Comparison of ENCODE assay signal across 10 cellular contexts in genomic region chr2:150610670-150611279, GRCh38.
A peak's percentile ranks its signal among the peaks of the same experiment; 100 is the strongest.
DNase-seq lines count a peak whose midpoint lies in the region; ATAC-seq, FAIRE-seq and TF ChIP-seq lines count a peak whose summit lies in the region.
"Had no signal": no experiment of that assay in that cellular context is flagged by ENCODE, and none has a peak within 500 bp of the region (broad histone marks: within the 10 kb centered on the region; RNA-seq: fewer than 3 reads in every experiment).

No MANE protein-coding gene starts in this region.

- H3K27me3 ChIP-seq in right atrium auricular region (no peaks in the 10 kb centered on the region), spleen (replicated peaks in 1 of 7) (no peaks in the 10 kb centered on the region)
- H3K27me3 ChIP-seq: neutrophil had no signal

- H3K4me1 ChIP-seq in right atrium auricular region (no peaks in the 10 kb centered on the region), spleen (no peaks in the 10 kb centered on the region)

- intact Hi-C loops in spleen (cut with DNase I; ENCODE audit: low total_unique reads) = no loop called here

- ATAC-seq in HG02981 (IDR thresholded peaks at IDR 0.05; ENCODE audit: unreplicated experiment) = no peak
- ATAC-seq in GM21381 (IDR thresholded peaks at IDR 0.05; ENCODE audit: unreplicated experiment) = no peak

- H3K4me3 ChIP-seq in GM12865 (ENCODE audit: low read depth, low read length) (no peak overlapping the region), right atrium auricular region (no peak overlapping the region), spleen (no peak overlapping the region)

- H3K36me3 ChIP-seq in right atrium auricular region (no peaks in the 10 kb centered on the region), spleen (no peaks in the 10 kb centered on the region)
- H3K36me3 ChIP-seq: neutrophil had no signal

- H3K36me3 Mint-ChIP-seq in HFFc6 (ENCODE audit: low read depth) = peaks cover 7% of the 10 kb centered on the region

- 69 to 85% (median 76%) methylated on average over 6 of the region's 6 CpGs for WGBS in spleen, 5 donors

- H3K27ac ChIP-seq in right atrium auricular region (no peak overlapping the region), spleen (no peak overlapping the region)
- H3K27ac ChIP-seq: neutrophil had no signal

- peak; percentile 34 for DNase-seq in GM12865 (ENCODE audit: low read depth)
- peak; percentile 72 for DNase-seq in HFFc6
- peak; percentile 33 for DNase-seq in RCC 7860 (ENCODE audit: low spot score)
- DNase-seq in right atrium auricular region (ENCODE audit: low spot score) = no peak
- DNase-seq in spleen = no peak
- DNase-seq in stimulated activated CD4-positive, alpha-beta T cell treated with anti-CD3 and anti-CD28 coated beads, Interleukin-4, amount 100 ng/mL, for 1 hour = no peak

- peaks cover 70% of the 10 kb centered on the region for H3K4me1 Mint-ChIP-seq in HFFc6 (ENCODE audit: low read depth)

- H3K9me3 ChIP-seq in right atrium auricular region (no peaks in the 10 kb centered on the region), spleen (no peaks in the 10 kb centered on the region)
- H3K9me3 ChIP-seq: neutrophil had no signal

- H3K9me3 Mint-ChIP-seq in HFFc6 = no peaks in the 10 kb centered on the region
- H3K9me3 Mint-ChIP-seq: T-helper 1 cell treated with Interleukin-12 subunit alpha and Interleukin-12 subunit beta and Interleukin-4 antibody, amounts not matched to agents 30 μg/mL and 1 μg/mL, for 36 hours had no signal

- no peaks in the 10 kb centered on the region; the same call in 1 of the 2 replicates for H3K27me3 Mint-ChIP-seq in HFFc6 (ENCODE audit: insufficient read depth)

- TF ChIP-seq POLR2A in spleen (IDR thresholded peaks at IDR 0.05) = no peak

- H3K4me3 Mint-ChIP-seq in HFFc6 = peak overlapping the region; percentile 69
- H3K4me3 Mint-ChIP-seq: T-helper 1 cell treated with Interleukin-12 subunit alpha and Interleukin-12 subunit beta and Interleukin-4 antibody, amounts not matched to agents 30 μg/mL and 1 μg/mL, for 36 hours had no signal

- peak overlapping the region; percentile 73 for H3K27ac Mint-ChIP-seq in HFFc6
- H3K27ac Mint-ChIP-seq: T-helper 1 cell treated with Interleukin-12 subunit alpha and Interleukin-12 subunit beta and Interleukin-4 antibody, amounts not matched to agents 30 μg/mL and 1 μg/mL, for 36 hours had no signal

- no peak for FAIRE-seq in RCC 7860 (lab: Jason Lieb, UNC)

- TF ChIP-seq CTCF in GM12865 (IDR thresholded peaks at IDR 0.05; ENCODE audit: insufficient read depth, low read depth, low read length, missing control alignments) = peak; percentile 37
- peak; percentile 88 for TF ChIP-seq CTCF in HFFc6 (IDR thresholded peaks at IDR 0.05)
- TF ChIP-seq CTCF in right atrium auricular region (IDR thresholded peaks at IDR 0.05) = peak; percentile 12 to 63
- TF ChIP-seq CTCF in spleen (IDR thresholded peaks at IDR 0.05 in 8 of 11, conservative IDR thresholded peaks at IDR 0.05 in 3 of 11) = peak in 1 of 11 experiments; percentile 17

Comparison
In these comparisons a context has a peak if more than half of its experiments do, and no peak if none do; other contexts are left out.
1. DNase-seq: peak in GM12865 (single experiment), HFFc6 (single experiment) and RCC 7860 (single experiment); none in right atrium auricular region (single experiment), spleen (single experiment) and stimulated activated CD4-positive, alpha-beta T cell treated with anti-CD3 and anti-CD28 coated beads, Interleukin-4, amount 100 ng/mL, for 1 hour (single experiment).